31 cellular contexts compared by ENCODE assay signal in the genomic region with DNA sequence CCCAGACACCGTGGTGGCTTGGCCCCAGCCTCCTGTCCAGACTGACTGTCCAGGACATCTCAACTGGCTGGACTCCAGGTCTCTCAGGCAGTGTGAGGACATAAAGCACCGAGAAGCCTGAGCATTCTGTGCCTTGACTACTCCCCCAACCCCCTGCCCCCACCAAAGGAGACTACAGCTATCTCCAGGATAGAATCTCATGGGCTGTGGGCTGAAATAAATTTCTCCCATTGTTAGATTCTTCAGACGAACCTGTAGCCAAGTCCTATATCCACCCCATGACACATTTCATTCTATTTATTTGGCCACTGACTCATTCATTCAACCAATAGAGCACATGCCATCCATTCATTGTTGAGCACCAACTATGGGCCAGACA. TPM values are rescaled to one million over a fixed set of nuclear protein-coding genes. Genes with fewer than 3 reads are reported as not detected.
DNase-seq lines count a peak whose midpoint lies in the region; ATAC-seq and TF ChIP-seq lines count a peak whose summit lies in the region.
"Had no signal": no experiment of that assay in that cellular context is flagged by ENCODE, and none has a peak within 500 bp of the region (broad histone marks: within the 10 kb centered on the region; RNA-seq: fewer than 3 reads in every experiment).

No MANE protein-coding gene starts in this region.

- CTCF ChIA-PET in Calu3 (lab: Charles Lee) = no interaction called here

- H3K27me3 ChIP-seq in RWPE2 (ENCODE audit: insufficient read depth, poor library complexity, severe bottlenecking) = no peaks in the 10 kb centered on the region
- H3K27me3 ChIP-seq in psoas muscle (ENCODE audit: insufficient read depth in 3 of 3, low read length in 2 of 3) = no peaks in the 10 kb centered on the region
- H3K27me3 ChIP-seq: adrenal gland; BLaER1 treated with 17β-estradiol and CSF1 and Interleukin-3, amounts not matched to agents 10 nM and 100 nM; cardiac muscle cell; uterus had no signal

- H3K36me3 ChIP-seq in RWPE2 (ENCODE audit: low read depth) (no peaks in the 10 kb centered on the region), psoas muscle (ENCODE audit: insufficient read depth in 1 of 2, low read depth in 1 of 2) (no peaks in the 10 kb centered on the region)
- H3K36me3 ChIP-seq: adrenal gland; BLaER1 treated with 17β-estradiol and CSF1 and Interleukin-3, amounts not matched to agents 10 nM and 100 nM; cardiac muscle cell; uterus had no signal

- BruUV-seq in Calu3 (replicated peaks; lab: Mats Ljungman, UMichigan) = no TSS peak

- H3K9me3 ChIP-seq in RWPE2 (ENCODE audit: severe bottlenecking) = no peaks in the 10 kb centered on the region
- H3K9me3 ChIP-seq in psoas muscle = no peaks in the 10 kb centered on the region
- H3K9me3 ChIP-seq: adrenal gland; BLaER1 treated with 17β-estradiol and CSF1 and Interleukin-3, amounts not matched to agents 10 nM and 100 nM; SK-N-SH; uterus had no signal

- in situ Hi-C loops in G401 (cut with HindIII; ENCODE audit: low sequenced_read_pairs) = no loop called here

- no peaks in the 10 kb centered on the region for H3K36me3 Mint-ChIP-seq in Calu3 (ENCODE audit: insufficient read depth, unreplicated experiment)
- H3K36me3 Mint-ChIP-seq: naive thymus-derived CD4-positive, alpha-beta T cell; stimulated activated naive B cell treated with anti-CD40 and anti-IgM and Interleukin-4, amounts not matched to agents 10 μg/mL and 1 μg/mL and 100 μg/mL, for 72 hours had no signal

- WGBS in psoas muscle, 3 donors = 17 to 24% (median 20%) methylated on average over 3 of the region's 3 CpGs

- intact Hi-C loops in Right ventricle myocardium superior (cut with DNase I) = no loop called here
- intact Hi-C loops in psoas muscle (cut with DNase I) = no loop called here
- intact Hi-C loops in Calu3 (cut with micrococcal nuclease; ENCODE audit: unreplicated experiment) = no loop called here

- no peak overlapping the region for H3K4me3 Mint-ChIP-seq in Calu3 (ENCODE audit: low read depth, unreplicated experiment)
- H3K4me3 Mint-ChIP-seq: activated T-cell treated with anti-CD3 and anti-CD28 coated beads, Interleukin-2, amount 50 U/mL, for 4 hours; naive thymus-derived CD4-positive, alpha-beta T cell; stimulated activated naive B cell treated with anti-CD40 and anti-IgM and Interleukin-4, amounts not matched to agents 10 μg/mL and 1 μg/mL and 100 μg/mL, for 72 hours had no signal

- peak; percentile 59 for DNase-seq in G401 (ENCODE audit: low spot score)
- no peak for DNase-seq in RWPE2 (ENCODE audit: low spot score)
- peak; percentile 68 for DNase-seq in Right ventricle myocardium superior
- peak in 1 of 2 donors; percentile 62 for DNase-seq in psoas muscle
- DNase-seq in activated naive CD4-positive, alpha-beta T cell treated with Interleukin-2 at 50 U/mL for 16 hours = no peak
- DNase-seq in dedifferentiated amniotic fluid mesenchymal stem cell (ENCODE audit: extremely low spot score) = no peak
- DNase-seq in NCI-H2196 treated with DMSO at 0.1 percent for 48 hours (lab: John Stamatoyannopoulos, UW; ENCODE audit: unreplicated experiment) = no peak
- DNase-seq in Calu3 = no peak
- DNase-seq: activated CD4-positive, alpha-beta T cell treated with anti-CD3 and anti-CD28 coated beads for 48 hours; activated naive CD4-positive, alpha-beta T cell; activated T-cell treated with anti-CD3 and anti-CD28 coated beads, Interleukin-2, amount 50 U/mL, for 4 hours; COR-L47; DND-41; naive thymus-derived CD4-positive, alpha-beta T cell; NCI-H524; retina; SK-N-SH; stimulated activated CD4-positive, alpha-beta T cell treated with anti-CD3 and anti-CD28 coated beads, Interleukin-4, amount 100 ng/mL, for 1 hour; stimulated activated naive B cell treated with anti-CD40 and anti-IgM and Interleukin-4, amounts not matched to agents 10 μg/mL and 1 μg/mL and 100 μg/mL, for 72 hours; uterus had no signal

- H3K9me3 Mint-ChIP-seq in Calu3 (ENCODE audit: low read depth, unreplicated experiment) = no peaks in the 10 kb centered on the region
- H3K9me3 Mint-ChIP-seq: activated T-cell treated with anti-CD3 and anti-CD28 coated beads, Interleukin-2, amount 50 U/mL, for 4 hours; naive thymus-derived CD4-positive, alpha-beta T cell; stimulated activated naive B cell treated with anti-CD40 and anti-IgM and Interleukin-4, amounts not matched to agents 10 μg/mL and 1 μg/mL and 100 μg/mL, for 72 hours had no signal

- H3K4me1 ChIP-seq in RWPE2 (ENCODE audit: insufficient read depth, poor library complexity, severe bottlenecking) (no peaks in the 10 kb centered on the region), psoas muscle (no peaks in the 10 kb centered on the region)
- H3K4me1 ChIP-seq: adrenal gland; BLaER1 treated with 17β-estradiol and CSF1 and Interleukin-3, amounts not matched to agents 10 nM and 100 nM; uterus had no signal

- H3K27ac Mint-ChIP-seq in Calu3 (ENCODE audit: unreplicated experiment) = no peak overlapping the region
- H3K27ac Mint-ChIP-seq: naive thymus-derived CD4-positive, alpha-beta T cell; stimulated activated naive B cell treated with anti-CD40 and anti-IgM and Interleukin-4, amounts not matched to agents 10 μg/mL and 1 μg/mL and 100 μg/mL, for 72 hours had no signal

- peaks cover 69% of the 10 kb centered on the region for H3K27me3 Mint-ChIP-seq in Calu3 (ENCODE audit: unreplicated experiment)

- no peak for TF ChIP-seq CTCF in RWPE2 (IDR thresholded peaks at IDR 0.05; ENCODE audit: poor library complexity, severe bottlenecking)
- TF ChIP-seq CTCF in psoas muscle (IDR thresholded peaks at IDR 0.05) = no peak
- no peak for TF ChIP-seq CTCF in Calu3 (IDR thresholded peaks at IDR 0.05; ENCODE audit: unreplicated experiment)

- H3K4me1 Mint-ChIP-seq in Calu3 (ENCODE audit: low read depth, unreplicated experiment) = no peaks in the 10 kb centered on the region
- H3K4me1 Mint-ChIP-seq: naive thymus-derived CD4-positive, alpha-beta T cell; stimulated activated naive B cell treated with anti-CD40 and anti-IgM and Interleukin-4, amounts not matched to agents 10 μg/mL and 1 μg/mL and 100 μg/mL, for 72 hours had no signal

- H3K27ac ChIP-seq in RWPE2 (ENCODE audit: poor library complexity, severe bottlenecking) = no peak overlapping the region
- H3K27ac ChIP-seq in psoas muscle = no peak overlapping the region
- H3K27ac ChIP-seq: adrenal gland; BLaER1 treated with 17β-estradiol and CSF1 and Interleukin-3, amounts not matched to agents 10 nM and 100 nM; cardiac muscle cell; KMS-11; uterus; VCaP had no signal

- no peak overlapping the region for H3K4me3 ChIP-seq in RWPE2 (ENCODE audit: severe bottlenecking)
- no peak overlapping the region for H3K4me3 ChIP-seq in psoas muscle
- H3K4me3 ChIP-seq: adrenal gland; BLaER1 treated with 17β-estradiol and CSF1 and Interleukin-3, amounts not matched to agents 10 nM and 100 nM; cardiac muscle cell; uterus had no signal

- peak; percentile 73 for ATAC-seq in RWPE2 (ENCODE audit: low read depth)
- peak; percentile 92 for ATAC-seq in Right ventricle myocardium superior (ENCODE audit: poor library complexity)
- ATAC-seq in psoas muscle = peak; percentile 67 to 90 (median 84)
- ATAC-seq: activated T-cell treated with anti-CD3 and anti-CD28 coated beads, Interleukin-2, amount 50 U/mL, for 4 hours; HCT116; left lobe of liver; naive thymus-derived CD4-positive, alpha-beta T cell; stimulated activated naive B cell treated with anti-CD40 and anti-IgM and Interleukin-4, amounts not matched to agents 10 μg/mL and 1 μg/mL and 100 μg/mL, for 72 hours had no signal

RNA-seq across cellular contexts. Expression of a gene that starts 11.4 kb away (rescaled TPM):
- not detected in 2 replicates for total RNA-seq in G401 (2014; rRNA removed; shearing (Covaris generic))
- 0.13 TPM for total RNA-seq in Right ventricle myocardium superior
- under 1 TPM in 2 of 4 donors, not detected in 2; 0.12 to 0.17 TPM for total RNA-seq in psoas muscle
- polyA plus RNA-seq in psoas muscle = under 1 TPM in 1 of 3 donors, not detected in 2; under 0.01 TPM
- total RNA-seq in Calu3 (2022) = not detected in 2 replicates
- total RNA-seq: activated T-cell treated with anti-CD3 and anti-CD28 coated beads, Interleukin-2, amount 50 U/mL, for 4 hours; dermis microvascular lymphatic vessel endothelial cell; left lobe of liver; osteoblast; RPMI7951; T-helper 2 cell treated with Interferon-gamma antibody and Interleukin-4, amounts not matched to agents 100 ng/mL and 5 ng/mL, for 36 hours had no signal
- polyA plus RNA-seq: SK-N-SH had no signal

Comparison
In these comparisons a context has a peak if more than half of its experiments do, and no peak if none do; other contexts are left out.
1. DNase-seq: peak in G401 (single experiment) and Right ventricle myocardium superior (single experiment); none in RWPE2 (single experiment), activated naive CD4-positive, alpha-beta T cell treated with Interleukin-2 at 50 U/mL for 16 hours (single experiment), dedifferentiated amniotic fluid mesenchymal stem cell (single experiment), NCI-H2196 treated with DMSO at 0.1 percent for 48 hours (single experiment) and Calu3 (single experiment).
2. Peak in every context shown above with its lines, with median percentiles within 50 percentile points of each other: ATAC-seq.